14 cellular contexts compared by ENCODE assay signal in genomic region chr15:45589296-45589695, GRCh38. TPM values are rescaled to one million over a fixed set of nuclear protein-coding genes. Genes with fewer than 3 reads are reported as not detected.
DNase-seq lines count a peak whose midpoint lies in the region; ATAC-seq, FAIRE-seq and TF ChIP-seq lines count a peak whose summit lies in the region.
"Had no signal": no experiment of that assay in that cellular context is flagged by ENCODE, and none has a peak within 500 bp of the region (broad histone marks: within the 10 kb centered on the region; RNA-seq: fewer than 3 reads in every experiment).

No MANE protein-coding gene starts in this region.

- TF ChIP-seq CTCF in HepG2 (CRISPR knock-in tag; IDR thresholded peaks at IDR 0.05) (no peak), right lobe of liver (IDR thresholded peaks at IDR 0.05) (no peak), type B pancreatic cell (conservative IDR thresholded peaks at IDR 0.05) (no peak)

- intact Hi-C loops in HepG2 (cut with micrococcal nuclease; ENCODE audit: unreplicated experiment) (loop anchor here (5.0 to 10.0 kb wide), 2 partner anchors 46 to 387 kb away; partner anchors contain the start of gene SQOR), right lobe of liver (cut with DNase I) (no loop called here), aorta (cut with DNase I) (loop anchor here (5.0 kb wide), 3 partner anchors 43 to 187 kb away; partner anchors contain the start of gene SLC30A4 (in 1 of the 2))

- no peaks in the 10 kb centered on the region for H3K9me3 Mint-ChIP-seq in activated naive CD8-positive, alpha-beta T cell treated with anti-CD3 and anti-CD28 coated beads, Interleukin-2, amount 10 ng/mL, durations not matched to agents 7 days and 5 days
- H3K9me3 Mint-ChIP-seq in type B pancreatic cell, result no peaks in the 10 kb centered on the region

- no peak for TF ChIP-seq POLR2A in HepG2 (IDR thresholded peaks at IDR 0.05; ENCODE audit: insufficient read depth in 1 of 2, low read depth in 2 of 2, low read length in 2 of 2)
- TF ChIP-seq POLR2A in right lobe of liver (IDR thresholded peaks at IDR 0.05), result no peak

- H3K4me1 ChIP-seq in HepG2 (ENCODE audit: insufficient read depth, low read length) (peaks cover 33% of the 10 kb centered on the region), right lobe of liver (peaks cover 0 to 23% (median 5%) of the 10 kb centered on the region in 4 donors), aorta (ENCODE audit: control insufficient read depth in 1 of 2, insufficient read depth in 2 of 2, low read length in 2 of 2) (peaks cover 2 to 4% of the 10 kb centered on the region in 2 donors)

- 86% methylated on average over 3 of the region's 3 CpGs for WGBS in HepG2 (ENCODE audit: low lambda C conversion rate)
- WGBS in right lobe of liver (ENCODE audit: insufficient coverage, low coverage, low lambda C conversion rate, missing lambda C conversion rate), result 75% methylated on average over 3 of the region's 3 CpGs
- WGBS in aorta, 2 donors, result 36 to 52% methylated on average over 3 of the region's 3 CpGs

- H3K4me1 Mint-ChIP-seq in activated naive CD8-positive, alpha-beta T cell treated with anti-CD3 and anti-CD28 coated beads, Interleukin-2, amount 10 ng/mL, durations not matched to agents 7 days and 5 days, result peaks cover 36% of the 10 kb centered on the region
- H3K4me1 Mint-ChIP-seq in type B pancreatic cell (ENCODE audit: unreplicated experiment), result peaks cover 12% of the 10 kb centered on the region

- H2AFZ ChIP-seq in HepG2 (ENCODE audit: low read length), result no peak overlapping the region
- H2AFZ ChIP-seq: parathyroid adenoma had no signal

- POLR2A ChIA-PET in HepG2 (lab: Yijun Ruan, JAX), result no interaction called here
- POLR2A ChIA-PET in activated naive CD8-positive, alpha-beta T cell treated with anti-CD3 and anti-CD28 coated beads, Interleukin-2, amount 10 ng/mL, durations not matched to agents 7 days and 5 days (lab: Charles Lee), result no interaction called here

- TF ChIP-seq EP300 in HepG2 (IDR thresholded peaks at IDR 0.05; ENCODE audit: low read depth in 2 of 2, low read length in 2 of 2) (no peak), HepG2 (CRISPR knock-in tag; IDR thresholded peaks at IDR 0.05; ENCODE audit: borderline replicate concordance) (no peak)

- H3K36me3 ChIP-seq in HepG2 (replicated peaks in 1 of 2; ENCODE audit: control insufficient read depth in 1 of 2, insufficient read depth in 2 of 2, low read length in 2 of 2) (peaks cover 0 to 10% of the 10 kb centered on the region in 2 experiments; a peak in 3 of 5 replicates), right lobe of liver (no peaks in the 10 kb centered on the region), aorta (ENCODE audit: control insufficient read depth in 1 of 2, insufficient read depth in 2 of 2, low read length in 1 of 2) (peaks cover 0 to 2% of the 10 kb centered on the region in 2 donors)

- peak overlapping the region; percentile 91 for H3K4me2 ChIP-seq in HepG2 (ENCODE audit: low read depth, low read length)

- H4K20me1 ChIP-seq in HepG2 (ENCODE audit: insufficient read depth, low read length), result no peaks in the 10 kb centered on the region; the same call in 1 of the 2 replicates

- ATAC-seq in HepG2 (no peak), right lobe of liver (no peak), aorta (ENCODE audit: low FRiP score) (no peak)
- ATAC-seq in activated naive CD8-positive, alpha-beta T cell treated with anti-CD3 and anti-CD28 coated beads, Interleukin-2, amount 10 ng/mL, durations not matched to agents 7 days and 5 days (ENCODE audit: low read depth), result no peak
- ATAC-seq: Right ventricle myocardium inferior had no signal

- in situ Hi-C loops in HepG2 (cut with HindIII; ENCODE audit: extremely low pct_ligation_motif_present, low pct_unique_long_range_greater_than_20kb), result loop anchor here (5.0 kb wide), 1 partner anchor 187 kb away; a partner anchor contains a TSS

- CTCF ChIA-PET in HepG2 (lab: Yijun Ruan, JAX; ENCODE audit: low intra/inter-chr PET ratio, low total read pairs), result no interaction called here

- H3K27ac ChIP-seq in HepG2 (ENCODE audit: extremely low read length, insufficient read depth, low read length) (no peak overlapping the region), right lobe of liver (no peak overlapping the region), aorta (ENCODE audit: low read depth in 1 of 2, low read length in 2 of 2) (no peak overlapping the region)
- H3K27ac ChIP-seq: HL-60, parathyroid adenoma had no signal

- no peak overlapping the region for H3K27ac Mint-ChIP-seq in activated naive CD8-positive, alpha-beta T cell treated with anti-CD3 and anti-CD28 coated beads, Interleukin-2, amount 10 ng/mL, durations not matched to agents 7 days and 5 days
- H3K27ac Mint-ChIP-seq in type B pancreatic cell, result peak overlapping the region; percentile 3

- DNase-seq in HepG2 (ENCODE audit: low spot score) (no peak), right lobe of liver (no peak), kidney glomerular epithelial cell (lab: John Stamatoyannopoulos, UW) (peak; percentile 16), type B pancreatic cell (ENCODE audit: extremely low spot score, unreplicated experiment) (no peak), AG08395 (ENCODE audit: low spot score) (no peak), OCI-M2 (lab: John Stamatoyannopoulos, UW; ENCODE audit: unreplicated experiment) (no peak), aorta (no peak)
- no peak for DNase-seq in activated naive CD8-positive, alpha-beta T cell treated with anti-CD3 and anti-CD28 coated beads, Interleukin-2, amount 10 ng/mL, durations not matched to agents 7 days and 5 days
- DNase-seq: NCI-H2081 had no signal

- H3K4me3 ChIP-seq in HepG2 (replicated peaks in 1 of 3; ENCODE audit: insufficient read depth in 1 of 3, low read depth in 2 of 3, low read length in 3 of 3), result peak overlapping the region in 2 of 3 experiments; percentile 81 to 96; a peak in 2 of 6 replicates
- no peak overlapping the region for H3K4me3 ChIP-seq in right lobe of liver
- H3K4me3 ChIP-seq in aorta (ENCODE audit: low read length in 2 of 2), result no peak overlapping the region

- peak overlapping the region; percentile 32; the same call in 1 of the 2 replicates for H3K9ac ChIP-seq in HepG2 (ENCODE audit: insufficient read depth, low read depth, low read length)
- H3K9ac ChIP-seq: parathyroid adenoma had no signal

- no peak for FAIRE-seq in HepG2 (lab: Jason Lieb, UNC)
- FAIRE-seq: GM18507, H54 had no signal

- H3K9me3 ChIP-seq in HepG2 (ENCODE audit: low read length), result no peaks in the 10 kb centered on the region
- no peaks in the 10 kb centered on the region for H3K9me3 ChIP-seq in right lobe of liver
- no peaks in the 10 kb centered on the region for H3K9me3 ChIP-seq in aorta (ENCODE audit: control insufficient read depth, low read length)

- peak overlapping the region; percentile 43 for H3K4me3 Mint-ChIP-seq in activated naive CD8-positive, alpha-beta T cell treated with anti-CD3 and anti-CD28 coated beads, Interleukin-2, amount 10 ng/mL, durations not matched to agents 7 days and 5 days
- peak overlapping the region; percentile 100 for H3K4me3 Mint-ChIP-seq in type B pancreatic cell

- H3K36me3 Mint-ChIP-seq in activated naive CD8-positive, alpha-beta T cell treated with anti-CD3 and anti-CD28 coated beads, Interleukin-2, amount 10 ng/mL, durations not matched to agents 7 days and 5 days, result peaks cover 10% of the 10 kb centered on the region
- H3K36me3 Mint-ChIP-seq in type B pancreatic cell, result peaks cover 14% of the 10 kb centered on the region

- no peaks in the 10 kb centered on the region; a peak in 1 of 5 replicates for H3K27me3 ChIP-seq in HepG2 (ENCODE audit: control insufficient read depth in 1 of 2, insufficient read depth in 2 of 2, low read length in 2 of 2)
- H3K27me3 ChIP-seq in right lobe of liver, result no peaks in the 10 kb centered on the region
- no peaks in the 10 kb centered on the region for H3K27me3 ChIP-seq in aorta (ENCODE audit: control insufficient read depth in 1 of 2, insufficient read depth in 2 of 2, low read length in 1 of 2)

- BruUV-seq in HepG2 (replicated peaks; lab: Mats Ljungman, UMichigan), result no TSS peak

- TF ChIP-seq RAD21 in HepG2 (CRISPR knock-in tag; IDR thresholded peaks at IDR 0.05), result no peak

- peaks cover 53% of the 10 kb centered on the region for H3K79me2 ChIP-seq in HepG2 (ENCODE audit: insufficient read depth, low read length)

- no peaks in the 10 kb centered on the region for H3K27me3 Mint-ChIP-seq in activated naive CD8-positive, alpha-beta T cell treated with anti-CD3 and anti-CD28 coated beads, Interleukin-2, amount 10 ng/mL, durations not matched to agents 7 days and 5 days
- no peaks in the 10 kb centered on the region for H3K27me3 Mint-ChIP-seq in type B pancreatic cell

RNA-seq across cellular contexts. Expression of gene BLOC1S6, which starts 2.1 kb away (rescaled TPM):
- total RNA-seq in HepG2 (2016; rRNA removed; fragmentation: Illumina TruSeq; extraction: Trizol) (44.3 and 67.5 TPM in 2 replicates), right lobe of liver (10 to 100 TPM; 15.9 to 33.7 (median 24.3) TPM), type B pancreatic cell (ENCODE audit: low replicate concordance) (30.9 and 46.7 TPM in 2 replicates), aorta (10 to 100 TPM; 46.8 to 47.3 TPM)
- 9.7 and 14.1 TPM in 2 replicates for total RNA-seq in HepG2 (2016; cell fraction: cytosol; rRNA removed; fragmentation: Illumina TruSeq; extraction: Trizol; ENCODE audit: low read depth)
- 45.6 and 82.4 TPM in 2 replicates for total RNA-seq in HepG2 (2016; cell fraction: insoluble cytoplasmic fraction; rRNA removed; fragmentation: Illumina TruSeq; extraction: Trizol)
- 37.2 and 39.9 TPM in 2 replicates for total RNA-seq in HepG2 (2016; cell fraction: membrane; rRNA removed; fragmentation: Illumina TruSeq; extraction: Trizol)
- total RNA-seq in HepG2 (2016; cell fraction: nucleus; rRNA removed; fragmentation: Illumina TruSeq; extraction: Trizol), result 21.7 and 23.9 TPM in 2 replicates
- polyA plus RNA-seq in HepG2 (2011; rRNA removed) (10.0 and 11.8 TPM in 2 replicates), aorta (10 to 100 TPM; 24.9 to 45.6 TPM)
- polyA plus RNA-seq in HepG2 (2011; cell fraction: cytosol; rRNA removed), result 7.2 and 9.3 TPM in 2 replicates
- polyA plus RNA-seq in HepG2 (2011; cell fraction: nucleus; rRNA removed), result 5.0 and 5.5 TPM in 2 replicates
- 31.1 and 38.9 TPM in 2 replicates for polyA plus RNA-seq in HepG2 (2012)
- polyA plus RNA-seq in HepG2 (2016; cell fraction: cytosol; fragmentation: Illumina TruSeq; extraction: Trizol; ENCODE audit: low read depth), result 4.7 and 5.4 TPM in 2 replicates
- polyA plus RNA-seq in HepG2 (2016; cell fraction: insoluble cytoplasmic fraction; fragmentation: Illumina TruSeq; extraction: Trizol; ENCODE audit: low read depth), result 54.5 and 55.8 TPM in 2 replicates
- polyA plus RNA-seq in HepG2 (2016; cell fraction: membrane; fragmentation: Illumina TruSeq; extraction: Trizol; ENCODE audit: low read depth), result 16.2 and 20.1 TPM in 2 replicates
- polyA plus RNA-seq in HepG2 (2016; cell fraction: nucleus; fragmentation: Illumina TruSeq; extraction: Trizol; ENCODE audit: insufficient read depth, low read depth), result 27.7 and 30.6 TPM in 2 replicates
- polyA minus RNA-seq in HepG2 (2011; rRNA and poly(A)+ RNA removed; ENCODE audit: low replicate concordance), result 11.2 and 14.4 TPM in 2 replicates
- polyA minus RNA-seq in HepG2 (2011; cell fraction: cytosol; rRNA and poly(A)+ RNA removed), result 15.0 and 20.2 TPM in 2 replicates
- polyA minus RNA-seq in HepG2 (2011; cell fraction: nucleus; rRNA and poly(A)+ RNA removed), result 11.6 and 13.8 TPM in 2 replicates
- 10 to 100 TPM; 40.1 to 40.6 TPM for total RNA-seq in activated naive CD8-positive, alpha-beta T cell treated with anti-CD3 and anti-CD28 coated beads, Interleukin-2, amount 10 ng/mL, durations not matched to agents 7 days and 5 days

RNA-seq across cellular contexts. Expression of gene SQOR, which starts 45.5 kb away (rescaled TPM):
- 19.4 and 25.9 TPM in 2 replicates for total RNA-seq in HepG2 (2016; rRNA removed; fragmentation: Illumina TruSeq; extraction: Trizol)
- total RNA-seq in HepG2 (2016; cell fraction: cytosol; rRNA removed; fragmentation: Illumina TruSeq; extraction: Trizol; ENCODE audit: low read depth), result 14.8 and 16.6 TPM in 2 replicates
- 19.9 and 25.8 TPM in 2 replicates for total RNA-seq in HepG2 (2016; cell fraction: insoluble cytoplasmic fraction; rRNA removed; fragmentation: Illumina TruSeq; extraction: Trizol)
- total RNA-seq in HepG2 (2016; cell fraction: membrane; rRNA removed; fragmentation: Illumina TruSeq; extraction: Trizol), result 20.2 and 21.7 TPM in 2 replicates
- total RNA-seq in HepG2 (2016; cell fraction: nucleus; rRNA removed; fragmentation: Illumina TruSeq; extraction: Trizol), result 7.5 and 8.5 TPM in 2 replicates
- 17.5 and 19.3 TPM in 2 replicates for polyA plus RNA-seq in HepG2 (2011; rRNA removed)
- polyA plus RNA-seq in HepG2 (2011; cell fraction: cytosol; rRNA removed), result 15.4 and 18.8 TPM in 2 replicates
- polyA plus RNA-seq in HepG2 (2011; cell fraction: nucleus; rRNA removed), result 7.0 and 7.3 TPM in 2 replicates
- polyA plus RNA-seq in HepG2 (2012), result 7.7 and 8.6 TPM in 2 replicates
- 13.3 and 13.9 TPM in 2 replicates for polyA plus RNA-seq in HepG2 (2016; cell fraction: cytosol; fragmentation: Illumina TruSeq; extraction: Trizol; ENCODE audit: low read depth)
- 20.1 and 20.6 TPM in 2 replicates for polyA plus RNA-seq in HepG2 (2016; cell fraction: insoluble cytoplasmic fraction; fragmentation: Illumina TruSeq; extraction: Trizol; ENCODE audit: low read depth)
- polyA plus RNA-seq in HepG2 (2016; cell fraction: membrane; fragmentation: Illumina TruSeq; extraction: Trizol; ENCODE audit: low read depth), result 15.0 and 15.1 TPM in 2 replicates
- 7.2 and 10.5 TPM in 2 replicates for polyA plus RNA-seq in HepG2 (2016; cell fraction: nucleus; fragmentation: Illumina TruSeq; extraction: Trizol; ENCODE audit: insufficient read depth, low read depth)
- polyA minus RNA-seq in HepG2 (2011; rRNA and poly(A)+ RNA removed; ENCODE audit: low replicate concordance), result 17.0 and 23.7 TPM in 2 replicates
- polyA minus RNA-seq in HepG2 (2011; cell fraction: cytosol; rRNA and poly(A)+ RNA removed), result 8.4 and 13.7 TPM in 2 replicates
- polyA minus RNA-seq in HepG2 (2011; cell fraction: nucleus; rRNA and poly(A)+ RNA removed), result 8.0 and 12.3 TPM in 2 replicates
- total RNA-seq in right lobe of liver, result 10 to 100 TPM; 34.2 to 77.7 (median 49.1) TPM
- 10 to 100 TPM; 65.6 to 66.8 TPM for total RNA-seq in activated naive CD8-positive, alpha-beta T cell treated with anti-CD3 and anti-CD28 coated beads, Interleukin-2, amount 10 ng/mL, durations not matched to agents 7 days and 5 days
- total RNA-seq in type B pancreatic cell (ENCODE audit: low replicate concordance), result 6.7 and 9.2 TPM in 2 replicates
- 10 to 100 TPM; 44.5 to 49.3 TPM for total RNA-seq in aorta
- 10 to 100 TPM; 52.8 to 65.0 TPM for polyA plus RNA-seq in aorta

Comparison
In these comparisons a context has a peak if more than half of its experiments do, and no peak if none do; other contexts are left out.
1. H3K4me3 ChIP-seq: peak in HepG2 (2 of 3); none in right lobe of liver (0 of 3) and aorta (0 of 2).
2. intact Hi-C loops: an anchor here in HepG2 (5.0 to 10.0 kb wide) and aorta (5.0 kb wide); none called in right lobe of liver.